In genomic region chr3:128784228-128784627, GRCh38 we compare ENCODE assay signal across 8 cellular contexts. TPM values are rescaled to one million over a fixed set of nuclear protein-coding genes. Genes with fewer than 3 reads are reported as not detected.
DNase-seq lines count a peak whose midpoint lies in the region; ATAC-seq, FAIRE-seq and TF ChIP-seq lines count a peak whose summit lies in the region.

No MANE protein-coding gene starts in this region.

- ATAC-seq in left lung (peak; percentile 33), HG03378 (IDR thresholded peaks at IDR 0.05; ENCODE audit: unreplicated experiment) (no peak), GM21390 (IDR thresholded peaks at IDR 0.05; ENCODE audit: unreplicated experiment) (no peak)

- peaks cover 15 to 99% of the 10 kb centered on the region in 2 donors for H3K4me1 ChIP-seq in left lung

- no peak overlapping the region for H3K4me3 ChIP-seq in GM12875 (ENCODE audit: low read depth, low read length)
- H3K4me3 ChIP-seq in left lung: no peak overlapping the region

- DNase-seq in SK-MEL-5 (ENCODE audit: low read depth, low spot score) (peak; percentile 75), left lung (peak in 1 of 2 donors; percentile 75), urothelium cell line (ENCODE audit: low spot score) (no peak)

- FAIRE-seq in urothelium cell line (lab: Jason Lieb, UNC): no peak

- peak overlapping the region; percentile 0 to 69 (median 18) for H3K27ac Mint-ChIP-seq in brain
- peak overlapping the region; percentile 100 for H3K27ac Mint-ChIP-seq in stimulated activated naive CD8-positive, alpha-beta T cell treated with anti-CD3 and anti-CD28 coated beads, Interleukin-15, Interleukin-2, amounts not matched to agents 100 ng/mL and 50 ng/mL, for 24 hours

- in situ Hi-C loops in SK-MEL-5 (cut with HindIII; ENCODE audit: low pct_unique_long_range_greater_than_20kb, low sequenced_read_pairs): no loop called here

- no peak overlapping the region for H3K27ac ChIP-seq in left lung

- no peaks in the 10 kb centered on the region for H3K27me3 Mint-ChIP-seq in brain
- no peaks in the 10 kb centered on the region for H3K27me3 Mint-ChIP-seq in stimulated activated naive CD8-positive, alpha-beta T cell treated with anti-CD3 and anti-CD28 coated beads, Interleukin-15, Interleukin-2, amounts not matched to agents 100 ng/mL and 50 ng/mL, for 24 hours

- H3K27me3 ChIP-seq in left lung: no peaks in the 10 kb centered on the region

- peaks cover 84% of the 10 kb centered on the region for H3K4me1 Mint-ChIP-seq in brain
- peaks cover 99% of the 10 kb centered on the region for H3K4me1 Mint-ChIP-seq in stimulated activated naive CD8-positive, alpha-beta T cell treated with anti-CD3 and anti-CD28 coated beads, Interleukin-15, Interleukin-2, amounts not matched to agents 100 ng/mL and 50 ng/mL, for 24 hours (ENCODE audit: low read depth)

- intact Hi-C loops in left lung (cut with DNase I): loop anchor here in 1 of 2 donors (10.0 kb wide), 1 partner anchor 99 kb away; no protein-coding TSS in a partner anchor

- peaks cover 3% of the 10 kb centered on the region for H3K36me3 Mint-ChIP-seq in brain
- peaks cover 14% of the 10 kb centered on the region for H3K36me3 Mint-ChIP-seq in stimulated activated naive CD8-positive, alpha-beta T cell treated with anti-CD3 and anti-CD28 coated beads, Interleukin-15, Interleukin-2, amounts not matched to agents 100 ng/mL and 50 ng/mL, for 24 hours (ENCODE audit: low read depth)

- H3K36me3 ChIP-seq in left lung: no peaks in the 10 kb centered on the region

- no peak overlapping the region for H3K4me3 Mint-ChIP-seq in brain
- no peak overlapping the region for H3K4me3 Mint-ChIP-seq in stimulated activated naive CD8-positive, alpha-beta T cell treated with anti-CD3 and anti-CD28 coated beads, Interleukin-15, Interleukin-2, amounts not matched to agents 100 ng/mL and 50 ng/mL, for 24 hours

- H3K9me3 ChIP-seq in left lung: no peaks in the 10 kb centered on the region

- H3K9me3 Mint-ChIP-seq in brain: no peaks in the 10 kb centered on the region
- no peaks in the 10 kb centered on the region for H3K9me3 Mint-ChIP-seq in stimulated activated naive CD8-positive, alpha-beta T cell treated with anti-CD3 and anti-CD28 coated beads, Interleukin-15, Interleukin-2, amounts not matched to agents 100 ng/mL and 50 ng/mL, for 24 hours

- TF ChIP-seq CTCF in GM12875 (IDR thresholded peaks at IDR 0.05; ENCODE audit: borderline replicate concordance, insufficient read depth, low read depth, low read length): peak; percentile 62; the same call in 1 of the 2 replicates
- peak; percentile 45 to 64 for TF ChIP-seq CTCF in brain (conservative IDR thresholded peaks at IDR 0.05)
- peak in 1 of 2 donors; percentile 13 for TF ChIP-seq CTCF in left lung (IDR thresholded peaks at IDR 0.05)

RNA-seq across cellular contexts. Expression of gene RAB7A, which starts 58.2 kb away (rescaled TPM):
- 142 and 157 TPM in 2 replicates for total RNA-seq in SK-MEL-5 (2014; rRNA removed; shearing (Covaris generic))
- 514 and 552 TPM in 2 replicates for polyA plus RNA-seq in SK-MEL-5 (2015; cell fraction: cytosol; rRNA removed)
- 72.6 and 78.9 TPM in 2 replicates for polyA plus RNA-seq in SK-MEL-5 (2015; cell fraction: nucleus; rRNA removed)
- 271 TPM for polyA plus RNA-seq in brain (ENCODE audit: insufficient read depth, low read depth, low replicate concordance)
- 100 to 1,000 TPM; 253 to 336 TPM for total RNA-seq in left lung
